In genomic region chr6:125913864-125914351, GRCh38 we compare ENCODE assay signal across 10 cellular contexts. TPM values are rescaled to one million over a fixed set of nuclear protein-coding genes. Genes with fewer than 3 reads are reported as not detected.
DNase-seq lines count a peak whose midpoint lies in the region; ATAC-seq and TF ChIP-seq lines count a peak whose summit lies in the region.
"Had no signal": no experiment of that assay in that cellular context is flagged by ENCODE, and none has a peak within 500 bp of the region (broad histone marks: within the 10 kb centered on the region; RNA-seq: fewer than 3 reads in every experiment).

No MANE protein-coding gene starts in this region.

- H3K27me3 ChIP-seq in muscle layer of duodenum (ENCODE audit: low read depth, low read length) = no peaks in the 10 kb centered on the region

- peaks cover 21 to 41% of the 10 kb centered on the region in 2 donors for H3K36me3 ChIP-seq in muscle layer of duodenum (ENCODE audit: control insufficient read depth in 1 of 2, insufficient read depth in 2 of 2, low read length in 2 of 2)

- TF ChIP-seq CTCF in choroid plexus epithelial cell (conservative IDR thresholded peaks at IDR 0.05; ENCODE audit: low read depth, low read length) = no peak

- H3K27ac ChIP-seq in muscle layer of duodenum (ENCODE audit: low read length) (peak overlapping the region; percentile 63), caudate nucleus (ENCODE audit: low read depth, low read length) (no peak overlapping the region)

- no peaks in the 10 kb centered on the region for H3K9me3 ChIP-seq in muscle layer of duodenum (ENCODE audit: control insufficient read depth in 1 of 2, low read length in 2 of 2)

- DNase-seq in COLO829 (ENCODE audit: low spot score) = peak; percentile 69
- DNase-seq in NCI-H460 (ENCODE audit: extremely low read depth, low read depth) = peak; percentile 91
- DNase-seq in choroid plexus epithelial cell (ENCODE audit: low read depth) = peak; percentile 92
- no peak for DNase-seq in caudate nucleus (lab: John Stamatoyannopoulos, UW)
- DNase-seq in putamen (ENCODE audit: low spot score) = no peak
- DNase-seq: DND-41, NCI-H1436 treated with DMSO at 0.1 percent for 48 hours had no signal

- ATAC-seq in HG02678 (IDR thresholded peaks at IDR 0.05; ENCODE audit: unreplicated experiment) = no peak
- ATAC-seq in HG03139 (IDR thresholded peaks at IDR 0.05; ENCODE audit: unreplicated experiment) = no peak

- H3K4me3 ChIP-seq in choroid plexus epithelial cell (ENCODE audit: low read depth, low read length) (no peak overlapping the region), muscle layer of duodenum (ENCODE audit: low read depth in 1 of 2, low read length in 2 of 2) (no peak overlapping the region)

- H3K4me1 ChIP-seq in muscle layer of duodenum (ENCODE audit: control insufficient read depth in 1 of 2, insufficient read depth in 2 of 2, low read length in 2 of 2) = no peaks in the 10 kb centered on the region

RNA-seq across cellular contexts. Expression of gene HINT3, which starts 42.7 kb away (rescaled TPM):
- total RNA-seq in NCI-H460 (2014; rRNA removed; shearing (Covaris generic)) = 43.7 and 45.4 TPM in 2 replicates
- 18.1 and 36.3 TPM in 2 replicates for polyA plus RNA-seq in NCI-H460 (2014; cell fraction: nucleus; rRNA removed)

Comparison
In these comparisons a context has a peak if more than half of its experiments do, and no peak if none do; other contexts are left out.
1. DNase-seq: peak in COLO829 (single experiment), NCI-H460 (single experiment) and choroid plexus epithelial cell (single experiment); none in caudate nucleus (0 of 61) and putamen (single experiment).